ENCODE assay signal across 11 cellular contexts in the genomic region with DNA sequence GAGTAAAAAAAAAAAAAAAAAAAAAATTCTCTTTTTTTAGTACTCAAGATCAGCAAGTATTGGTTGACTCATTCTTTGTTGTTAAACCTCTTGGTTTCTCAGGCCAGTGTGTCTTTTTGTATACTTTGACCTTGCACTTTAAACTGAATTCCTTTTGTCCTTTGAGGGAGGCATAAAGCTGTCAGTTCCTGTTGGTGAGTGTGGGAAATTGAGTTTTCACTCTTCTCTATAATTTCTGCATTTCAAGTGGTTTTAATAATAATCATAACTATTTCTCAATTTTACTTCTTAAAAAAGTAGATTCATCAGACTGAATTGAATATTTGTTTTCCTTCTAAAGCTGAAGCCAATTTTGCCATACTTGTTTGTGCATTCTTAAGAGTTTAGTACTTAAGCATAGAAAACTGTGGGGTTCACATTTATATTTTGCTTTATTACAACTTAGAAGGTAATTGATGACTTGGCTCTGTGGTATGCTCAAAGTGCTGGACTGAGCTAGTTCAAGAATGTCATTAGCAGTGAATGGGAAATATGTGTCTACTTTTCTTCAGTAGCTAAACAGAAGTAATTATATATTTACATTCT. TPM values are rescaled to one million over a fixed set of nuclear protein-coding genes. Genes with fewer than 3 reads are reported as not detected.
A peak's percentile ranks its signal among the peaks of the same experiment; 100 is the strongest.
DNase-seq lines count a peak whose midpoint lies in the region; ATAC-seq, FAIRE-seq and TF ChIP-seq lines count a peak whose summit lies in the region.
"Had no signal": no experiment of that assay in that cellular context is flagged by ENCODE, and none has a peak within 500 bp of the region (broad histone marks: within the 10 kb centered on the region; RNA-seq: fewer than 3 reads in every experiment).

No MANE protein-coding gene starts in this region.

- no peak for TF ChIP-seq RAD21 in K562 (CRISPR knock-in tag; conservative IDR thresholded peaks at IDR 0.05 in 1 of 2, IDR thresholded peaks at IDR 0.05 in 1 of 2)

- TF ChIP-seq CTCF in K562 (IDR thresholded peaks at IDR 0.05 in 2 of 3, conservative IDR thresholded peaks at IDR 0.05 in 1 of 3; ENCODE audit: insufficient read depth in 2 of 3, low read depth in 1 of 3, low read length in 3 of 3), result no peak
- no peak for TF ChIP-seq CTCF in kidney (IDR thresholded peaks at IDR 0.05; ENCODE audit: borderline replicate concordance, extremely low read depth, insufficient read depth)
- no peak for TF ChIP-seq CTCF in type B pancreatic cell (conservative IDR thresholded peaks at IDR 0.05)
- TF ChIP-seq CTCF in CD8-positive, alpha-beta T cell (IDR thresholded peaks at IDR 0.05), result no peak

- no peak for FAIRE-seq in K562 (lab: Jason Lieb, UNC)
- FAIRE-seq in kidney (lab: Jason Lieb, UNC), result peak; percentile 61

- H3K9me1 ChIP-seq in K562 (ENCODE audit: control insufficient read depth, insufficient read depth, low read length), result no peaks in the 10 kb centered on the region

- H3K4me3 Mint-ChIP-seq in type B pancreatic cell, result peak overlapping the region; percentile 56
- H3K4me3 Mint-ChIP-seq in CD8-positive, alpha-beta T cell, result no peak overlapping the region
- H3K4me3 Mint-ChIP-seq: B cell had no signal

- no peaks in the 10 kb centered on the region for H3K27me3 Mint-ChIP-seq in type B pancreatic cell
- H3K27me3 Mint-ChIP-seq in CD8-positive, alpha-beta T cell (ENCODE audit: low read depth), result peaks cover 6% of the 10 kb centered on the region

- TF ChIP-seq POLR2A in K562 (conservative IDR thresholded peaks at IDR 0.05), result no peak

- H3K9me3 ChIP-seq in K562 (replicated peaks; ENCODE audit: control insufficient read depth, insufficient read depth, low read depth, low read length) (no peaks in the 10 kb centered on the region), kidney (ENCODE audit: control insufficient read depth in 1 of 2, low read length in 2 of 2) (no peaks in the 10 kb centered on the region)
- H3K9me3 ChIP-seq in CD8-positive, alpha-beta T cell (ENCODE audit: low read length), result no peaks in the 10 kb centered on the region
- H3K9me3 ChIP-seq: HAP-1 had no signal

- H3K27ac Mint-ChIP-seq in type B pancreatic cell, result peak overlapping the region; percentile 71
- H3K27ac Mint-ChIP-seq in CD8-positive, alpha-beta T cell, result no peak overlapping the region
- H3K27ac Mint-ChIP-seq: B cell had no signal

- no TSS peak for BruUV-seq in K562 (replicated peaks; lab: Mats Ljungman, UMichigan)

- H3K4me1 ChIP-seq in K562 (replicated peaks in 1 of 2; ENCODE audit: control insufficient read depth in 2 of 2, insufficient read depth in 2 of 2, low read length in 2 of 2) (peaks cover 0 to 17% of the 10 kb centered on the region in 2 experiments; a peak in 3 of 5 replicates), kidney (ENCODE audit: control insufficient read depth in 1 of 2, insufficient read depth in 1 of 2, low read depth in 1 of 2, low read length in 2 of 2) (peaks cover 6 to 29% of the 10 kb centered on the region in 2 donors)
- no peaks in the 10 kb centered on the region for H3K4me1 ChIP-seq in CD8-positive, alpha-beta T cell (ENCODE audit: insufficient read depth, low read length)

- H3K4me3 ChIP-seq in K562 (no peak overlapping the region), kidney (ENCODE audit: low read length in 2 of 2) (no peak overlapping the region)
- no peak overlapping the region for H3K4me3 ChIP-seq in CD8-positive, alpha-beta T cell (ENCODE audit: low read depth, low read length)
- H3K4me3 ChIP-seq: HAP-1 had no signal

- no peak overlapping the region for H3K4me2 ChIP-seq in K562 (ENCODE audit: insufficient read depth, low read length)

- no peak overlapping the region for H3K27ac ChIP-seq in K562 (ENCODE audit: extremely low read depth, low read depth, low read length)
- H3K27ac ChIP-seq in kidney (ENCODE audit: low read depth in 2 of 2, low read length in 2 of 2), result no peak overlapping the region
- H3K27ac ChIP-seq in CD8-positive, alpha-beta T cell (ENCODE audit: low read depth, low read length), result no peak overlapping the region

- ATAC-seq in Right ventricle myocardium superior (ENCODE audit: poor library complexity) (peak; percentile 49), Right ventricle myocardium inferior (no peak), K562 (no peak), HG02678 (IDR thresholded peaks at IDR 0.05; ENCODE audit: unreplicated experiment) (no peak)
- no peak for ATAC-seq in CD8-positive, alpha-beta T cell

- POLR2A ChIA-PET in K562 (lab: Yijun Ruan, JAX), result interaction anchor here (1.7 to 3.4 kb wide), 2 partner anchors 10 to 18 kb away, joined by 5 to 7 read pairs; no protein-coding TSS in a partner anchor
- POLR2A ChIA-PET in CD8-positive, alpha-beta T cell (lab: Charles Lee), result no interaction called here

- H2AFZ ChIP-seq in K562 (ENCODE audit: low read depth, low read length), result no peak overlapping the region

- H3K9ac ChIP-seq in K562 (ENCODE audit: insufficient read depth in 1 of 2, low read depth in 2 of 2, low read length in 2 of 2), result no peak overlapping the region
- H3K9ac ChIP-seq in kidney (ENCODE audit: low read length in 2 of 2), result no peak overlapping the region

- H3K27me3 ChIP-seq in K562 (ENCODE audit: control insufficient read depth in 2 of 2, insufficient read depth in 2 of 2, low read length in 2 of 2), result 0 out of 5 replicates have a peak, but pooled peaks cover 2 to 4% of the 10 kb centered on the region in 2 experiments
- H3K27me3 ChIP-seq in CD8-positive, alpha-beta T cell (ENCODE audit: insufficient read depth, low read length), result no peaks in the 10 kb centered on the region

- peaks cover 4% of the 10 kb centered on the region for H3K9me3 Mint-ChIP-seq in type B pancreatic cell
- H3K9me3 Mint-ChIP-seq in CD8-positive, alpha-beta T cell, result no peaks in the 10 kb centered on the region

- H3K36me3 ChIP-seq in K562 (ENCODE audit: control insufficient read depth, insufficient read depth, low read length) (no peaks in the 10 kb centered on the region), kidney (ENCODE audit: control insufficient read depth in 1 of 2, insufficient read depth in 2 of 2, low read length in 2 of 2) (no peaks in the 10 kb centered on the region)
- H3K36me3 ChIP-seq in CD8-positive, alpha-beta T cell (ENCODE audit: insufficient read depth, low read length), result no peaks in the 10 kb centered on the region
- H3K36me3 ChIP-seq: HAP-1 had no signal

- no peaks in the 10 kb centered on the region for H3K79me2 ChIP-seq in K562 (ENCODE audit: control insufficient read depth, insufficient read depth, low read length)

- CTCF ChIA-PET in K562 (lab: Yijun Ruan, JAX; ENCODE audit: low intra/inter-chr PET ratio), result no interaction called here
- CTCF ChIA-PET in CD8-positive, alpha-beta T cell (lab: Charles Lee), result no interaction called here

- intact Hi-C loops in Right ventricle myocardium superior (cut with DNase I) (no loop called here), Right ventricle myocardium inferior (cut with DNase I) (loop anchor here (5.0 kb wide), 1 partner anchor 43 kb away; the partner anchor contains the start of genes CRYZL1 and ITSN1), K562 (cut with micrococcal nuclease) (no loop called here), kidney (cut with DNase I) (no loop called here)
- intact Hi-C loops in CD8-positive, alpha-beta T cell (cut with DNase I, micrococcal nuclease), result no loop called here

- in situ Hi-C loops in K562 (cut with MboI), result no loop called here

- H4K20me1 ChIP-seq in K562 (replicated peaks; ENCODE audit: control insufficient read depth, insufficient read depth, low read length), result no peaks in the 10 kb centered on the region

- no peak for TF ChIP-seq EP300 in K562 (IDR thresholded peaks at IDR 0.05; ENCODE audit: low read length)

- DNase-seq in Right ventricle myocardium superior (no peak), Right ventricle myocardium inferior (ENCODE audit: missing footprints) (no peak), K562 (ENCODE audit: extremely low read depth in 1 of 4, low spot score in 3 of 4) (no peak), kidney (no peak), type B pancreatic cell (ENCODE audit: extremely low spot score, unreplicated experiment) (no peak), HPDE6-E6E7 (ENCODE audit: extremely low spot score) (no peak)
- no peak for DNase-seq in CD8-positive, alpha-beta T cell
- DNase-seq: posterior cingulate gyrus had no signal

- H3K4me1 Mint-ChIP-seq in type B pancreatic cell (ENCODE audit: unreplicated experiment), result peaks cover 56% of the 10 kb centered on the region
- no peaks in the 10 kb centered on the region for H3K4me1 Mint-ChIP-seq in CD8-positive, alpha-beta T cell (ENCODE audit: low read depth)
- H3K4me1 Mint-ChIP-seq: B cell had no signal

- H3K36me3 Mint-ChIP-seq in type B pancreatic cell, result peaks cover 9% of the 10 kb centered on the region
- H3K36me3 Mint-ChIP-seq in CD8-positive, alpha-beta T cell, result no peaks in the 10 kb centered on the region

RNA-seq across cellular contexts. Expression of gene ITSN1, which starts 43.4 kb away (rescaled TPM):
- total RNA-seq in Right ventricle myocardium superior (41.8 TPM), Right ventricle myocardium inferior (42.5 TPM), K562 (2014; rRNA removed) (3.9 and 7.5 TPM in 2 replicates), K562 (2014; rRNA removed; fragmentation: Illumina TruSeq; extraction: Trizol) (4.3 and 6.3 TPM in 2 replicates), K562 (2015; rRNA removed; fragmentation: Illumina TruSeq; extraction: Trizol) (8.0 and 9.8 TPM in 2 replicates), K562 (2021) (7.0 and 8.7 TPM in 2 replicates), kidney (42.5 TPM), type B pancreatic cell (ENCODE audit: low replicate concordance) (44.7 and 89.1 TPM in 2 replicates)
- 12.1 and 17.2 TPM in 2 replicates for total RNA-seq in K562 (2011; cell fraction: chromatin; rRNA removed; ENCODE audit: low replicate concordance)
- total RNA-seq in K562 (2011; cell fraction: nucleolus; rRNA removed), result 4.3 and 8.3 TPM in 2 replicates
- 9.7 and 14.1 TPM in 2 replicates for total RNA-seq in K562 (2011; cell fraction: nucleoplasm; rRNA removed)
- polyA plus RNA-seq in K562 (2011; rRNA removed) (12.6 TPM in 2 replicates), K562 (2014; fragmentation: Illumina TruSeq; extraction: Trizol) (9.4 and 10.7 TPM in 2 replicates), K562 (2014; fragmentation: Nextera tagmentation; extraction: Ambion mirVana) (1 to 10 TPM; 1.1 to 2.1 TPM), K562 (2014; rRNA removed) (4.8 and 9.5 TPM in 2 replicates), kidney (ENCODE audit: insufficient read depth, low read depth, low replicate concordance) (8.1 TPM)
- polyA plus RNA-seq in K562 (2011; cell fraction: cytosol; rRNA removed), result 8.5 and 10.6 TPM in 2 replicates
- 23.1 and 27.6 TPM in 2 replicates for polyA plus RNA-seq in K562 (2011; cell fraction: nucleus; rRNA removed)
- 3.9 and 6.9 TPM in 2 replicates for polyA plus RNA-seq in K562 (2012)
- 15.5 and 18.0 TPM in 2 replicates for polyA minus RNA-seq in K562 (2011; rRNA and poly(A)+ RNA removed)
- polyA minus RNA-seq in K562 (2011; cell fraction: cytosol; rRNA and poly(A)+ RNA removed), result 7.8 and 8.7 TPM in 2 replicates
- polyA minus RNA-seq in K562 (2011; cell fraction: nucleus; rRNA and poly(A)+ RNA removed), result 8.6 and 14.7 TPM in 2 replicates
- total RNA-seq in CD8-positive, alpha-beta T cell, result 1 to 10 TPM; 1.7 to 2.2 TPM

RNA-seq across cellular contexts. Expression of gene CRYZL1, which starts 44.2 kb away (rescaled TPM):
- total RNA-seq in Right ventricle myocardium superior, result 24.7 TPM
- total RNA-seq in Right ventricle myocardium inferior, result 23.2 TPM
- total RNA-seq in K562 (2011; cell fraction: chromatin; rRNA removed; ENCODE audit: low replicate concordance), result 70.4 and 160 TPM in 2 replicates
- 39.9 and 42.9 TPM in 2 replicates for total RNA-seq in K562 (2011; cell fraction: nucleolus; rRNA removed)
- total RNA-seq in K562 (2011; cell fraction: nucleoplasm; rRNA removed), result 64.7 and 86.4 TPM in 2 replicates
- total RNA-seq in K562 (2014; rRNA removed), result 16.5 and 25.2 TPM in 2 replicates
- total RNA-seq in K562 (2014; rRNA removed; fragmentation: Illumina TruSeq; extraction: Trizol), result 19.9 and 24.0 TPM in 2 replicates
- 20.8 and 22.4 TPM in 2 replicates for total RNA-seq in K562 (2015; rRNA removed; fragmentation: Illumina TruSeq; extraction: Trizol)
- total RNA-seq in K562 (2021), result 25.6 and 31.9 TPM in 2 replicates
- 97.9 and 98.2 TPM in 2 replicates for polyA plus RNA-seq in K562 (2011; rRNA removed)
- polyA plus RNA-seq in K562 (2011; cell fraction: cytosol; rRNA removed), result 13.0 and 30.9 TPM in 2 replicates
- 78.7 and 127 TPM in 2 replicates for polyA plus RNA-seq in K562 (2011; cell fraction: nucleus; rRNA removed)
- 34.8 and 44.0 TPM in 2 replicates for polyA plus RNA-seq in K562 (2012)
- polyA plus RNA-seq in K562 (2014; fragmentation: Illumina TruSeq; extraction: Trizol), result 32.5 and 39.2 TPM in 2 replicates
- polyA plus RNA-seq in K562 (2014; fragmentation: Nextera tagmentation; extraction: Ambion mirVana), result 10 to 100 TPM; 79.5 to 80.8 TPM
- polyA plus RNA-seq in K562 (2014; rRNA removed), result 47.9 and 52.3 TPM in 2 replicates
- 139 and 147 TPM in 2 replicates for polyA minus RNA-seq in K562 (2011; rRNA and poly(A)+ RNA removed)
- 18.0 and 22.2 TPM in 2 replicates for polyA minus RNA-seq in K562 (2011; cell fraction: cytosol; rRNA and poly(A)+ RNA removed)
- 37.7 and 82.6 TPM in 2 replicates for polyA minus RNA-seq in K562 (2011; cell fraction: nucleus; rRNA and poly(A)+ RNA removed)
- 40.8 TPM for total RNA-seq in kidney
- 34.1 TPM for polyA plus RNA-seq in kidney (ENCODE audit: insufficient read depth, low read depth, low replicate concordance)
- 36.8 and 50.4 TPM in 2 replicates for total RNA-seq in type B pancreatic cell (ENCODE audit: low replicate concordance)
- 10 to 100 TPM; 19.9 to 21.8 TPM for total RNA-seq in CD8-positive, alpha-beta T cell
